11 cellular contexts compared by ENCODE assay signal in genomic region chr12:124296295-124296915, GRCh38. TPM values are rescaled to one million over a fixed set of nuclear protein-coding genes. Genes with fewer than 3 reads are reported as not detected.
A peak's percentile ranks its signal among the peaks of the same experiment; 100 is the strongest.
DNase-seq lines count a peak whose midpoint lies in the region; ATAC-seq and TF ChIP-seq lines count a peak whose summit lies in the region.
"Had no signal": no experiment of that assay in that cellular context is flagged by ENCODE, and none has a peak within 500 bp of the region (broad histone marks: within the 10 kb centered on the region; RNA-seq: fewer than 3 reads in every experiment).

No MANE protein-coding gene starts in this region.

- H3K4me1 ChIP-seq in right lobe of liver (peaks cover 0 to 5% (median 0%) of the 10 kb centered on the region in 4 donors), smooth muscle cell (ENCODE audit: low read depth) (peaks cover 13% of the 10 kb centered on the region)

- intact Hi-C loops in right lobe of liver (cut with DNase I), result no loop called here

- no peaks in the 10 kb centered on the region for H3K9me3 ChIP-seq in right lobe of liver
- H3K9me3 ChIP-seq in smooth muscle cell (replicated peaks; ENCODE audit: low read depth), result no peaks in the 10 kb centered on the region
- H3K9me3 ChIP-seq: ovary had no signal

- no peak overlapping the region for H2AFZ ChIP-seq in smooth muscle cell (ENCODE audit: low read depth)

- peaks cover 4% of the 10 kb centered on the region for H3K79me2 ChIP-seq in smooth muscle cell (ENCODE audit: low read depth)

- H3K36me3 ChIP-seq in right lobe of liver (no peaks in the 10 kb centered on the region), smooth muscle cell (ENCODE audit: low read depth) (no peaks in the 10 kb centered on the region)
- H3K36me3 ChIP-seq: ovary had no signal

- DNase-seq in LoVo (ENCODE audit: low spot score) (peak; percentile 77), cardiac fibroblast (ENCODE audit: low read depth in 2 of 2) (peak in 1 of 2 donors; percentile 23), right lobe of liver (peak in 2 of 3 donors; percentile 16 to 43), smooth muscle cell (lab: John Stamatoyannopoulos, UW; ENCODE audit: unreplicated experiment) (no peak), AG08396 (ENCODE audit: low spot score) (no peak), NCI-H2107 (lab: John Stamatoyannopoulos, UW) (no peak)
- DNase-seq: activated T-cell treated with anti-CD3 and anti-CD28 coated beads for 4 hours; DMS79; stimulated activated CD4-positive, alpha-beta T cell treated with anti-CD3 and anti-CD28 coated beads, Interleukin-4, amount 100 ng/mL, for 24 hours had no signal

- H4K20me1 ChIP-seq in smooth muscle cell (ENCODE audit: low read depth), result peaks cover 31% of the 10 kb centered on the region

- ATAC-seq in right lobe of liver, result peak in 1 of 4 donors; percentile 22
- no peak for ATAC-seq in HG03571 (IDR thresholded peaks at IDR 0.05; ENCODE audit: unreplicated experiment)

- TF ChIP-seq CTCF in cardiac fibroblast (IDR thresholded peaks at IDR 0.05; ENCODE audit: low read depth, low read length), result no peak
- TF ChIP-seq CTCF in right lobe of liver (IDR thresholded peaks at IDR 0.05), result no peak
- no peak for TF ChIP-seq CTCF in smooth muscle cell (IDR thresholded peaks at IDR 0.05; ENCODE audit: borderline replicate concordance, insufficient read depth, poor library complexity, severe bottlenecking)

- peak overlapping the region; percentile 4 to 40 for H3K4me3 ChIP-seq in cardiac fibroblast (replicated peaks in 1 of 2; ENCODE audit: low read depth in 2 of 2, low read length in 2 of 2)
- no peak overlapping the region for H3K4me3 ChIP-seq in right lobe of liver
- H3K4me3 ChIP-seq in smooth muscle cell, result peak overlapping the region; percentile 71

- H3K4me2 ChIP-seq in smooth muscle cell, result peak overlapping the region; percentile 96

- H3K27ac ChIP-seq in right lobe of liver (no peak overlapping the region), smooth muscle cell (ENCODE audit: low read depth) (no peak overlapping the region)
- H3K27ac ChIP-seq: ovary had no signal

- WGBS in right lobe of liver (ENCODE audit: insufficient coverage, low coverage, low lambda C conversion rate, missing lambda C conversion rate), result 23% methylated on average over 6 of the region's 21 CpGs
- 58% methylated on average over 21 of the region's 21 CpGs for WGBS in smooth muscle cell (ENCODE audit: low lambda C conversion rate)

- H3F3A ChIP-seq in smooth muscle cell (ENCODE audit: low read depth), result peaks cover 3% of the 10 kb centered on the region

- no peak overlapping the region for H3K9ac ChIP-seq in smooth muscle cell (ENCODE audit: low read depth)

- H3K27me3 ChIP-seq in right lobe of liver, result peaks cover 0 to 4% of the 10 kb centered on the region in 2 donors
- H3K27me3 ChIP-seq in smooth muscle cell (ENCODE audit: low read depth), result peaks cover 11% of the 10 kb centered on the region
- H3K27me3 ChIP-seq: ovary had no signal

- TF ChIP-seq POLR2A in right lobe of liver (IDR thresholded peaks at IDR 0.05), result no peak

RNA-seq across cellular contexts. Expression of gene RFLNA, which starts 1.5 kb away (rescaled TPM):
- total RNA-seq in right lobe of liver (under 1 TPM in 2 of 6 experiments, not detected in 4; 0.12 to 0.31 TPM), smooth muscle cell (22.9 and 30.2 TPM in 2 replicates)
- polyA plus RNA-seq in smooth muscle cell, result 37.2 and 51.5 TPM in 2 replicates

Comparison
In these comparisons a context has a peak if more than half of its experiments do, and no peak if none do; other contexts are left out.
1. DNase-seq: peak in LoVo (single experiment) and right lobe of liver (2 of 3); none in smooth muscle cell (single experiment), AG08396 (single experiment) and NCI-H2107 (single experiment).
2. H3K4me3 ChIP-seq: peak in cardiac fibroblast (2 of 2) and smooth muscle cell (single experiment); none in right lobe of liver (0 of 3).
3. RNA of gene RFLNA, which starts 1.5 kb away (total RNA-seq): 22.9 to 30.2 TPM in smooth muscle cell; 0.12 to 0.31 TPM in right lobe of liver; every median in the first group is over 10 times any median in the second.